ENCODE assay signal across 8 cellular contexts in the genomic region with DNA sequence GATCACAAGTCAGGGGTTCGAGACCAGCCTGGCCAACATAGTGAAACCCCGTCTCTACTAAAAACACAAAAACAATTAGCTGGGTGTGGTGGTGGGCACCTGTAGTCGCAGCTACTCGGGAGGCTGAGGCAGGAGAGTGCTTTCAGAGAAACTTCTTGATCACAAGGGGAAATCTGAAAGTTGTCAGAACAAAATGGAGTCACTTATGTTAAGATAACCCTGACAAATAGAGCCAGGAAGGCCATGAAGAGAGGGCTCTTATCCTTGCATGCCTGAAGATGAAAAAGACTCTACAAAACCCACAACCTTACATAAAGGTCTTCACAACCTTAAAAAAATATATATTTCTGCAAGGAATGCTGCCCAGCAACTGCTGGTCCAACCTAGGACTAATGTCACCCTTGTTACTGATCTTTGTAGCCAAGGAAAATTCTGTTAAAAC. TPM values are rescaled to one million over a fixed set of nuclear protein-coding genes. Genes with fewer than 3 reads are reported as not detected.
DNase-seq lines count a peak whose midpoint lies in the region; ATAC-seq and TF ChIP-seq lines count a peak whose summit lies in the region.

No MANE protein-coding gene starts in this region.

- TF ChIP-seq EP300 in ovary (IDR thresholded peaks at IDR 0.05) = no peak

- H3K9ac ChIP-seq in endodermal cell (ENCODE audit: extremely low read depth, low read length, poor library complexity, severe bottlenecking) = no peak overlapping the region

- H3K4me1 Mint-ChIP-seq in CD8-positive, alpha-beta memory T cell = peaks cover 75 to 87% (median 86%) of the 10 kb centered on the region in 3 donors
- peaks cover 3% of the 10 kb centered on the region for H3K4me1 Mint-ChIP-seq in endodermal cell

- peak overlapping the region; percentile 57 to 100 (median 100) for H3K4me3 Mint-ChIP-seq in CD8-positive, alpha-beta memory T cell
- peak overlapping the region; percentile 90 for H3K4me3 Mint-ChIP-seq in endodermal cell

- no TSS peak for BruUV-seq in OCI-LY7 (replicated peaks; lab: Mats Ljungman, UMichigan)

- 88 to 100% methylated on average over 3 to 4 of the region's 4 CpGs for WGBS in endodermal cell (ENCODE audit: insufficient coverage in 1 of 2, insufficient read length in 1 of 2), 2 experiments
- WGBS in ovary, 3 donors = 92 to 94% (median 93%) methylated on average over 4 of the region's 4 CpGs
- WGBS in body of pancreas, 2 donors = 91 to 97% methylated on average over 4 of the region's 4 CpGs

- no peaks in the 10 kb centered on the region for H3K27me3 Mint-ChIP-seq in CD8-positive, alpha-beta memory T cell
- H3K27me3 Mint-ChIP-seq in endodermal cell (ENCODE audit: insufficient read depth) = peaks cover under 1% of the 10 kb centered on the region

- no peak for DNase-seq in CD8-positive, alpha-beta memory T cell
- DNase-seq in OCI-LY7 (ENCODE audit: low spot score) (no peak), endodermal cell (no peak), ovary (no peak), MG63 (no peak), body of pancreas (no peak)
- DNase-seq in NK-92 treated with Interleukin-12 subunit alpha and Interleukin-12 subunit beta, amount 100 ng/mL, for 24 hours (lab: John Stamatoyannopoulos, UW) = no peak
- DNase-seq in stimulated activated CD4-positive, alpha-beta T cell treated with anti-CD3 and anti-CD28 coated beads, Interleukin-2, amount 100 ng/mL, for 48 hours = no peak

- CTCF ChIA-PET in CD8-positive, alpha-beta memory T cell (lab: Charles Lee) = interaction anchor here (2.0 kb wide), 1 partner anchor 50 kb away, joined by 4 read pairs; no protein-coding TSS in a partner anchor
- CTCF ChIA-PET in OCI-LY7 (lab: Charles Lee; ENCODE audit: unreplicated experiment) = no interaction called here

- POLR2A ChIA-PET in CD8-positive, alpha-beta memory T cell (lab: Charles Lee) = no interaction called here
- POLR2A ChIA-PET in OCI-LY7 (lab: Charles Lee) = interaction anchor here (0.9 to 2.0 kb wide), 2 partner anchors 10 to 51 kb away, joined by 3 to 9 read pairs; no protein-coding TSS in a partner anchor

- TF ChIP-seq POLR2A in ovary (IDR thresholded peaks at IDR 0.05) (no peak), body of pancreas (IDR thresholded peaks at IDR 0.05) (no peak)

- H3K27ac ChIP-seq in CD8-positive, alpha-beta memory T cell (ENCODE audit: low read depth, low read length) = peak overlapping the region; percentile 91
- H3K27ac ChIP-seq in OCI-LY7 (ENCODE audit: low read depth, low read length, poor library complexity, severe bottlenecking) = peak overlapping the region; percentile 94
- H3K27ac ChIP-seq in endodermal cell (ENCODE audit: low read depth, low read length) = no peak overlapping the region
- no peak overlapping the region for H3K27ac ChIP-seq in ovary
- H3K27ac ChIP-seq in body of pancreas = no peak overlapping the region

- H3K9me2 ChIP-seq in OCI-LY7 (ENCODE audit: insufficient read depth, low read length) = no peaks in the 10 kb centered on the region

- peak overlapping the region; percentile 61 for H3K4me2 ChIP-seq in OCI-LY7 (ENCODE audit: low read length)

- peaks cover 81% of the 10 kb centered on the region for H3K4me1 ChIP-seq in CD8-positive, alpha-beta memory T cell (ENCODE audit: insufficient read depth, low read length)
- H3K4me1 ChIP-seq in OCI-LY7 (ENCODE audit: insufficient read depth, low read length, poor library complexity, severe bottlenecking) = peaks cover 73% of the 10 kb centered on the region
- no peaks in the 10 kb centered on the region for H3K4me1 ChIP-seq in endodermal cell (ENCODE audit: control insufficient read depth, insufficient read depth, low read length)
- peaks cover 3% of the 10 kb centered on the region for H3K4me1 ChIP-seq in ovary (ENCODE audit: insufficient read depth)
- peaks cover 18% of the 10 kb centered on the region for H3K4me1 ChIP-seq in body of pancreas

- no peak for TF ChIP-seq CTCF in OCI-LY7 (conservative IDR thresholded peaks at IDR 0.05; ENCODE audit: low read length)
- no peak for TF ChIP-seq CTCF in endodermal cell (conservative IDR thresholded peaks at IDR 0.05)
- no peak for TF ChIP-seq CTCF in ovary (IDR thresholded peaks at IDR 0.05)
- no peak for TF ChIP-seq CTCF in body of pancreas (IDR thresholded peaks at IDR 0.05)

- H2AFZ ChIP-seq in OCI-LY7 (ENCODE audit: low read length) = no peak overlapping the region; the same call in 1 of the 2 replicates

- no peaks in the 10 kb centered on the region for H3K9me3 ChIP-seq in CD8-positive, alpha-beta memory T cell (ENCODE audit: low read length)
- H3K9me3 ChIP-seq in OCI-LY7 (ENCODE audit: low read length) (no peaks in the 10 kb centered on the region), endodermal cell (ENCODE audit: control insufficient read depth, low read length) (peaks cover 4% of the 10 kb centered on the region), ovary (no peaks in the 10 kb centered on the region), MG63 (no peaks in the 10 kb centered on the region), body of pancreas (no peaks in the 10 kb centered on the region)

- peak overlapping the region in 7 of 8 donors; percentile 86 to 99 (median 97) for H3K27ac Mint-ChIP-seq in CD8-positive, alpha-beta memory T cell
- H3K27ac Mint-ChIP-seq in endodermal cell = no peak overlapping the region

- H3K36me3 Mint-ChIP-seq in CD8-positive, alpha-beta memory T cell = peaks cover 0 to 35% (median 8%) of the 10 kb centered on the region in 3 donors
- H3K36me3 Mint-ChIP-seq in endodermal cell (ENCODE audit: low read depth) = peaks cover 21% of the 10 kb centered on the region

- peak overlapping the region; percentile 95 for H3K4me3 ChIP-seq in CD8-positive, alpha-beta memory T cell (ENCODE audit: low read length)
- H3K4me3 ChIP-seq in OCI-LY7 (ENCODE audit: low read depth, low read length, poor library complexity, severe bottlenecking) = peak overlapping the region; percentile 71
- peak overlapping the region; percentile 92 for H3K4me3 ChIP-seq in endodermal cell (ENCODE audit: low read length)
- peak overlapping the region; percentile 76 for H3K4me3 ChIP-seq in ovary
- H3K4me3 ChIP-seq in MG63 = no peak overlapping the region; the same call in 1 of the 2 replicates
- H3K4me3 ChIP-seq in body of pancreas = no peak overlapping the region

- peaks cover 69% of the 10 kb centered on the region for H3K79me2 ChIP-seq in OCI-LY7 (ENCODE audit: insufficient read depth, low read depth, low read length)

- H4K20me1 ChIP-seq in OCI-LY7 (ENCODE audit: insufficient read depth, low read length) = no peaks in the 10 kb centered on the region

- no peaks in the 10 kb centered on the region for H3K27me3 ChIP-seq in CD8-positive, alpha-beta memory T cell (ENCODE audit: insufficient read depth, low read length, poor library complexity, severe bottlenecking)
- H3K27me3 ChIP-seq in endodermal cell (ENCODE audit: control insufficient read depth, insufficient read depth, low read length, poor library complexity, severe bottlenecking) (no peaks in the 10 kb centered on the region), ovary (no peaks in the 10 kb centered on the region), MG63 (no peaks in the 10 kb centered on the region), body of pancreas (no peaks in the 10 kb centered on the region)

- intact Hi-C loops in OCI-LY7 (cut with micrococcal nuclease; ENCODE audit: unreplicated experiment) (no loop called here), ovary (cut with DNase I) (loop anchor here in 1 of 4 donors (10.0 kb wide), 1 partner anchor 140 kb away; a partner anchor contains a TSS), body of pancreas (cut with DNase I) (no loop called here)

- H3K36me3 ChIP-seq in CD8-positive, alpha-beta memory T cell (ENCODE audit: insufficient read depth, low read length) = no peaks in the 10 kb centered on the region
- H3K36me3 ChIP-seq in OCI-LY7 (ENCODE audit: insufficient read depth, low read length) (peaks cover 5% of the 10 kb centered on the region), endodermal cell (ENCODE audit: control insufficient read depth, insufficient read depth, low read length) (peaks cover 5% of the 10 kb centered on the region), ovary (no peaks in the 10 kb centered on the region), MG63 (peaks cover under 1% of the 10 kb centered on the region), body of pancreas (replicated peaks in 1 of 2; ENCODE audit: insufficient read depth in 1 of 2, low read depth in 2 of 2) (no peaks in the 10 kb centered on the region)

- H3K9me3 Mint-ChIP-seq in CD8-positive, alpha-beta memory T cell = no peaks in the 10 kb centered on the region
- peaks cover 7% of the 10 kb centered on the region for H3K9me3 Mint-ChIP-seq in endodermal cell

- ATAC-seq in body of pancreas = no peak

RNA-seq across cellular contexts. Expression of a gene that starts 1.2 kb away (rescaled TPM):
- 100 to 1,000 TPM; 132 TPM for total RNA-seq in CD8-positive, alpha-beta memory T cell
- 95.8 TPM for polyA plus RNA-seq in CD8-positive, alpha-beta memory T cell
- 51.0 and 52.5 TPM in 2 replicates for total RNA-seq in OCI-LY7 (2014; rRNA removed; shearing (Covaris generic))
- 56.1 and 82.9 TPM in 2 replicates for total RNA-seq in OCI-LY7 (2022)
- total RNA-seq in endodermal cell = 10 to 100 TPM; 34.0 to 44.6 TPM
- polyA plus RNA-seq in endodermal cell (2013, experiment 1 of 2) = 29.4 TPM
- polyA plus RNA-seq in endodermal cell (2013, experiment 2 of 2) = 28.4 TPM
- 10 to 100 TPM; 10.0 to 36.0 (median 24.9) TPM for total RNA-seq in ovary
- polyA plus RNA-seq in ovary = 10 to 100 TPM; 20.8 to 48.0 TPM
- 8.3 and 17.5 TPM in 2 replicates for total RNA-seq in MG63 (2014; rRNA removed; shearing (Covaris generic); ENCODE audit: low replicate concordance)
- 10 to 100 TPM; 23.7 to 24.4 TPM for total RNA-seq in body of pancreas

RNA-seq across cellular contexts. Expression of a gene that starts 15.3 kb away (rescaled TPM):
- total RNA-seq in CD8-positive, alpha-beta memory T cell = under 1 TPM in 1 of 2 experiments, not detected in 1; 0.13 TPM
- polyA plus RNA-seq in CD8-positive, alpha-beta memory T cell = not detected
- total RNA-seq in OCI-LY7 (2014; rRNA removed; shearing (Covaris generic)) = not detected in 2 replicates
- total RNA-seq in OCI-LY7 (2022) (not detected in 2 replicates), endodermal cell (10 to 100 TPM; 10.6 to 14.6 TPM), ovary (under 1 TPM in 5 of 7 donors, not detected in 2; 0.20 to 0.71 (median 0.67) TPM), body of pancreas (under 1 TPM in 1 of 2 donors, not detected in 1; 0.26 TPM)
- polyA plus RNA-seq in endodermal cell (2013, experiment 1 of 2) = 7.0 TPM
- polyA plus RNA-seq in endodermal cell (2013, experiment 2 of 2) = 4.9 TPM
- polyA plus RNA-seq in ovary = 1 to 10 TPM in 1 of 2 donors, under 1 TPM in 1; 0.19 to 1.1 TPM
- not detected in 2 replicates for total RNA-seq in MG63 (2014; rRNA removed; shearing (Covaris generic); ENCODE audit: low replicate concordance)

Comparison
In these comparisons a context has a peak if more than half of its experiments do, and no peak if none do; other contexts are left out.
1. H3K27ac ChIP-seq: peak in CD8-positive, alpha-beta memory T cell (single experiment) and OCI-LY7 (single experiment); none in endodermal cell (single experiment), ovary (0 of 2) and body of pancreas (0 of 4).
2. H3K4me3 ChIP-seq: peak in CD8-positive, alpha-beta memory T cell (single experiment), OCI-LY7 (single experiment), endodermal cell (single experiment) and ovary (single experiment); none in MG63 (single experiment) and body of pancreas (0 of 2).
3. RNA of a gene that starts 15.3 kb away (total RNA-seq): 10.6 to 14.6 TPM in endodermal cell; 0.20 to 0.71 TPM in ovary, 0.26 TPM in body of pancreas, 0.13 TPM in CD8-positive, alpha-beta memory T cell, not detected in OCI-LY7 and not detected in MG63; every median in the first group is over 4 times any median in the second.